8 cellular contexts compared by ENCODE assay signal in genomic region chr11:128848815-128849455, GRCh38. TPM values are rescaled to one million over a fixed set of nuclear protein-coding genes. Genes with fewer than 3 reads are reported as not detected.
DNase-seq lines count a peak whose midpoint lies in the region; ATAC-seq lines count a peak whose summit lies in the region.

No MANE protein-coding gene starts in this region.

- DNase-seq in CD4-positive, CD25-positive, alpha-beta regulatory T cell = peak; percentile 15 to 50 (median 27)
- DNase-seq in SKM-1 treated with dmso at 0.1 percent for 144 hours (lab: John Stamatoyannopoulos, UW; ENCODE audit: unreplicated experiment) = peak; percentile 37
- DNase-seq in activated naive CD4-positive, alpha-beta T cell treated with anti-CD3 and anti-CD28 coated beads, Interleukin-2, amount 50 U/mL, for 16 hours = peak; percentile 57
- DNase-seq in iPS DF 6.9 (ENCODE audit: low read depth, low spot score) = peak; percentile 72
- peak; percentile 54 for DNase-seq in stimulated activated CD8-positive, alpha-beta memory T cell treated with anti-CD3 and anti-CD28 coated beads, Interleukin-12 subunit alpha, Interleukin-12 subunit beta, amount 100 ng/mL, for 1 hour (ENCODE audit: low read depth)
- DNase-seq in NCI-H226 = no peak

- peaks cover 10% of the 10 kb centered on the region for H3K4me1 ChIP-seq in CD4-positive, CD25-positive, alpha-beta regulatory T cell (ENCODE audit: control insufficient read depth, insufficient read depth, low read length, poor library complexity, severe bottlenecking)
- no peaks in the 10 kb centered on the region for H3K4me1 ChIP-seq in iPS DF 6.9 (ENCODE audit: control insufficient read depth, insufficient read depth, low read length)

- H3K9me3 ChIP-seq in CD4-positive, CD25-positive, alpha-beta regulatory T cell (ENCODE audit: control insufficient read depth in 2 of 2, low read length in 2 of 2) = no peaks in the 10 kb centered on the region
- no peaks in the 10 kb centered on the region for H3K9me3 ChIP-seq in iPS DF 6.9 (ENCODE audit: control insufficient read depth, insufficient read depth, low read length)

- H3K4me1 Mint-ChIP-seq in CD4-positive, CD25-positive, alpha-beta regulatory T cell = peaks cover 0 to 34% (median 18%) of the 10 kb centered on the region in 4 donors

- WGBS in iPS DF 6.9 (ENCODE audit: insufficient coverage, insufficient read length) = no CpG with 5 or more reads among the region's 10 CpGs

- H3K27me3 ChIP-seq in CD4-positive, CD25-positive, alpha-beta regulatory T cell (ENCODE audit: control insufficient read depth, insufficient read depth, low read length) = no peaks in the 10 kb centered on the region
- no peaks in the 10 kb centered on the region for H3K27me3 ChIP-seq in iPS DF 6.9 (ENCODE audit: control insufficient read depth, insufficient read depth, low read length)

- peaks cover 4% of the 10 kb centered on the region for H3K27me3 Mint-ChIP-seq in CD4-positive, CD25-positive, alpha-beta regulatory T cell

- no peaks in the 10 kb centered on the region for H3K9me3 Mint-ChIP-seq in CD4-positive, CD25-positive, alpha-beta regulatory T cell

- H3K4me3 ChIP-seq in CD4-positive, CD25-positive, alpha-beta regulatory T cell (ENCODE audit: low read depth, low read length) = no peak overlapping the region
- H3K4me3 ChIP-seq in iPS DF 6.9 (ENCODE audit: low read length) = no peak overlapping the region

- H3K4me3 Mint-ChIP-seq in CD4-positive, CD25-positive, alpha-beta regulatory T cell = no peak overlapping the region

- ATAC-seq in CD4-positive, CD25-positive, alpha-beta regulatory T cell (ENCODE audit: low read depth in 2 of 2) = peak in 1 of 2 donors; percentile 66
- peak; percentile 91 for ATAC-seq in GM19372 (IDR thresholded peaks at IDR 0.05; ENCODE audit: low read depth, unreplicated experiment)
- peak; percentile 91 for ATAC-seq in HG03432 (IDR thresholded peaks at IDR 0.05; ENCODE audit: unreplicated experiment)

- no peak overlapping the region for H3K27ac ChIP-seq in CD4-positive, CD25-positive, alpha-beta regulatory T cell (ENCODE audit: insufficient read depth, low read length, poor library complexity, severe bottlenecking)
- H3K27ac ChIP-seq in iPS DF 6.9 (ENCODE audit: low read length) = no peak overlapping the region

- H3K36me3 ChIP-seq in CD4-positive, CD25-positive, alpha-beta regulatory T cell (ENCODE audit: control insufficient read depth, insufficient read depth, low read length) = no peaks in the 10 kb centered on the region
- H3K36me3 ChIP-seq in iPS DF 6.9 (ENCODE audit: control insufficient read depth, insufficient read depth, low read length) = no peaks in the 10 kb centered on the region

- peak overlapping the region in 1 of 3 donors; percentile 55 for H3K27ac Mint-ChIP-seq in CD4-positive, CD25-positive, alpha-beta regulatory T cell

- no peaks in the 10 kb centered on the region for H3K36me3 Mint-ChIP-seq in CD4-positive, CD25-positive, alpha-beta regulatory T cell

RNA-seq across cellular contexts. Expression of gene KCNJ1, which starts 18.2 kb away (rescaled TPM):
- not detected for total RNA-seq in CD4-positive, CD25-positive, alpha-beta regulatory T cell
- under 1 TPM in 1 of 4 donors, not detected in 3; 0.39 TPM for polyA plus RNA-seq in CD4-positive, CD25-positive, alpha-beta regulatory T cell

RNA-seq across cellular contexts. Expression of gene KCNJ5, which starts 42.2 kb away (rescaled TPM):
- total RNA-seq in CD4-positive, CD25-positive, alpha-beta regulatory T cell = not detected
- not detected for polyA plus RNA-seq in CD4-positive, CD25-positive, alpha-beta regulatory T cell
